Comparison of ENCODE assay signal across 1 cellular context in genomic region chr17:81993726-81994592, GRCh38.
TF ChIP-seq lines count a peak whose summit lies in the region.

No MANE protein-coding gene starts in this region.

TF ChIP-seq in HepG2, 621 proteins besides CTCF, POLR2A, EP300 and RAD21 (continues in another document):
- TF ChIP-seq PAF1 (CRISPR knock-in tag; IDR thresholded peaks at IDR 0.05): no peak
- peak; percentile 28 for TF ChIP-seq ZNF354B (CRISPR knock-in tag; IDR thresholded peaks at IDR 0.05)
- TF ChIP-seq ZNF3 (CRISPR knock-in tag; IDR thresholded peaks at IDR 0.05): 0 out of 2 replicates have a peak, but pooled peaks have one; percentile 4
- no peak for TF ChIP-seq HCFC1 (IDR thresholded peaks at IDR 0.05; ENCODE audit: low read depth, low read length)
- no peak; the same call in 1 of the 2 replicates for TF ChIP-seq ZBTB4 (CRISPR knock-in tag; IDR thresholded peaks at IDR 0.05; ENCODE audit: borderline replicate concordance)
- 0 out of 2 replicates have a peak, but pooled peaks have one; percentile 34 for TF ChIP-seq ZNF747 (CRISPR knock-in tag; IDR thresholded peaks at IDR 0.05; ENCODE audit: borderline replicate concordance)
- 0 out of 2 replicates have a peak, but pooled peaks have one; percentile 42 for TF ChIP-seq FLYWCH1 (CRISPR knock-in tag; IDR thresholded peaks at IDR 0.05)
- TF ChIP-seq ZNF724P (CRISPR knock-in tag; IDR thresholded peaks at IDR 0.05; ENCODE audit: borderline replicate concordance): 0 out of 2 replicates have a peak, but pooled peaks have one; percentile 19
- TF ChIP-seq ZNF230 (CRISPR knock-in tag; IDR thresholded peaks at IDR 0.05): no peak; the same call in 1 of the 2 replicates
- TF ChIP-seq HNRNPH1 (optimal IDR thresholded peaks at IDR 0.05; ENCODE audit: low read depth, low read length): peak; percentile 3
- TF ChIP-seq THYN1 (CRISPR knock-in tag; IDR thresholded peaks at IDR 0.05; ENCODE audit: borderline replicate concordance, low read depth): 0 out of 2 replicates have a peak, but pooled peaks have one; percentile 67
- 0 out of 2 replicates have a peak, but pooled peaks have one; percentile 23 for TF ChIP-seq ARID4A (CRISPR knock-in tag; IDR thresholded peaks at IDR 0.05; ENCODE audit: borderline replicate concordance)
- TF ChIP-seq ZHX2 (IDR thresholded peaks at IDR 0.05; ENCODE audit: low read depth): no peak
- TF ChIP-seq ZHX2 (CRISPR knock-in tag; IDR thresholded peaks at IDR 0.05; ENCODE audit: borderline replicate concordance): no peak
- no peak for TF ChIP-seq TBL1XR1 (IDR thresholded peaks at IDR 0.05; ENCODE audit: borderline replicate concordance, low read length, partially characterized antibody)
- TF ChIP-seq ZNF34 (CRISPR knock-in tag; IDR thresholded peaks at IDR 0.05; ENCODE audit: borderline replicate concordance): peak; percentile 28; the same call in 1 of the 2 replicates
- TF ChIP-seq ZNF709 (CRISPR knock-in tag; IDR thresholded peaks at IDR 0.05): peak; percentile 97; the same call in 1 of the 2 replicates
- TF ChIP-seq SIN3B (IDR thresholded peaks at IDR 0.05; ENCODE audit: low read length): no peak
- peak; percentile 78; the same call in 1 of the 2 replicates for TF ChIP-seq ZIK1 (CRISPR knock-in tag; IDR thresholded peaks at IDR 0.05; ENCODE audit: borderline replicate concordance, low read depth)
- TF ChIP-seq YY1 (IDR thresholded peaks at IDR 0.05; ENCODE audit: insufficient read depth, insufficient replicate concordance, low read depth, low read length): peak; percentile 51
- 0 out of 2 replicates have a peak, but pooled peaks have one; percentile 54 for TF ChIP-seq ETS1 (CRISPR knock-in tag; IDR thresholded peaks at IDR 0.05)
- peak; percentile 77 for TF ChIP-seq BORCS8-MEF2B (CRISPR knock-in tag; IDR thresholded peaks at IDR 0.05)
- peak; percentile 24; the same call in 1 of the 2 replicates for TF ChIP-seq NFKB2 (CRISPR knock-in tag; IDR thresholded peaks at IDR 0.05; ENCODE audit: borderline replicate concordance)
- TF ChIP-seq SMAD9 (CRISPR knock-in tag; IDR thresholded peaks at IDR 0.05): 0 out of 2 replicates have a peak, but pooled peaks have one; percentile 49
- no peak for TF ChIP-seq NFRKB (IDR thresholded peaks at IDR 0.05)
- peak; percentile 70 for TF ChIP-seq POLR2AphosphoS5 (IDR thresholded peaks at IDR 0.05; ENCODE audit: low read depth, low read length)
- no peak for TF ChIP-seq ZNF570 (CRISPR knock-in tag; IDR thresholded peaks at IDR 0.05; ENCODE audit: borderline replicate concordance)
- TF ChIP-seq DNMT3B (CRISPR knock-in tag; conservative IDR thresholded peaks at IDR 0.05): 0 out of 2 replicates have a peak, but pooled peaks have one; percentile 81
- 0 out of 2 replicates have a peak, but pooled peaks have one; percentile 8 for TF ChIP-seq ZKSCAN8 (CRISPR knock-in tag; IDR thresholded peaks at IDR 0.05; ENCODE audit: borderline replicate concordance)
- TF ChIP-seq MLX (CRISPR knock-in tag; IDR thresholded peaks at IDR 0.05): no peak
- no peak for TF ChIP-seq RNF219 (CRISPR knock-in tag; IDR thresholded peaks at IDR 0.05)
- 0 out of 2 replicates have a peak, but pooled peaks have one; percentile 14 for TF ChIP-seq ZNF292 (CRISPR knock-in tag; IDR thresholded peaks at IDR 0.05; ENCODE audit: borderline replicate concordance, low read depth)
